ENCODE assay signal across 1 cellular context in genomic region chr16:83420206-83420760, GRCh38.
TF ChIP-seq lines count a peak whose summit lies in the region.

No MANE protein-coding gene starts in this region.

TF ChIP-seq in GM12878, 131 proteins besides CTCF, POLR2A, EP300 and RAD21 (continued from another document):
- TF ChIP-seq ZBTB4 (CRISPR knock-in tag; IDR thresholded peaks at IDR 0.05) (no peak), CHD2 (IDR thresholded peaks at IDR 0.05; ENCODE audit: borderline replicate concordance, low read depth, low read length) (no peak), ZNF384 (IDR thresholded peaks at IDR 0.05; ENCODE audit: borderline replicate concordance, low read depth, low read length) (no peak), SMAD1 (IDR thresholded peaks at IDR 0.05; ENCODE audit: low read depth, partially characterized antibody) (no peak), REST (IDR thresholded peaks at IDR 0.05; ENCODE audit: low read depth, low read length) (peak; percentile 85), SP1 (IDR thresholded peaks at IDR 0.05; ENCODE audit: low read depth, low read length) (no peak)
